In genomic region chr2:129396980-129397599, GRCh38 we compare ENCODE assay signal across 9 cellular contexts.
A peak's percentile ranks its signal among the peaks of the same experiment; 100 is the strongest.
DNase-seq lines count a peak whose midpoint lies in the region; TF ChIP-seq lines count a peak whose summit lies in the region.
"Had no signal": no experiment of that assay in that cellular context is flagged by ENCODE, and none has a peak within 500 bp of the region (broad histone marks: within the 10 kb centered on the region; RNA-seq: fewer than 3 reads in every experiment).

No MANE protein-coding gene starts in this region.

- H3K4me3 ChIP-seq in GM12875 (ENCODE audit: low read depth, low read length): no peak overlapping the region
- no peak overlapping the region for H3K4me3 ChIP-seq in HEK293 (ENCODE audit: low read depth, low read length)
- H3K4me3 ChIP-seq in astrocyte of the spinal cord (ENCODE audit: low read depth, low read length): no peak overlapping the region
- H3K4me3 ChIP-seq in kidney epithelial cell (ENCODE audit: low read depth, low read length): no peak overlapping the region
- no peak overlapping the region for H3K4me3 ChIP-seq in ovary

- H3K9me3 ChIP-seq in HEK293 (ENCODE audit: control insufficient read depth, insufficient read depth, low read depth, low read length) (no peaks in the 10 kb centered on the region), ovary (no peaks in the 10 kb centered on the region)

- TF ChIP-seq EP300 in ovary (IDR thresholded peaks at IDR 0.05): no peak

- no peak for TF ChIP-seq POLR2A in ovary (IDR thresholded peaks at IDR 0.05)

- POLR2A ChIA-PET in HEK293 (lab: Yijun Ruan, JAX): no interaction called here

- TF ChIP-seq CTCF in GM12875 (IDR thresholded peaks at IDR 0.05; ENCODE audit: borderline replicate concordance, insufficient read depth, low read depth, low read length) (peak; percentile 85), HEK293 (tag by site-specific recombination; IDR thresholded peaks at IDR 0.05) (peak; percentile 38), astrocyte of the spinal cord (IDR thresholded peaks at IDR 0.05; ENCODE audit: low read depth, low read length) (peak; percentile 50), kidney epithelial cell (IDR thresholded peaks at IDR 0.05; ENCODE audit: insufficient read depth, low read length, poor library complexity, severe bottlenecking) (peak; percentile 60), ovary (IDR thresholded peaks at IDR 0.05) (no peak)

- H3K4me1 ChIP-seq in HEK293 (ENCODE audit: control insufficient read depth, insufficient read depth, low read length) (no peaks in the 10 kb centered on the region), ovary (ENCODE audit: insufficient read depth) (no peaks in the 10 kb centered on the region)

- no peak overlapping the region for H3K27ac ChIP-seq in HEK293 (ENCODE audit: extremely low read depth, low read depth, low read length)
- no peak overlapping the region for H3K27ac ChIP-seq in ovary

- DNase-seq in NCI-H1694 treated with DMSO at 0.1 percent for 48 hours (lab: John Stamatoyannopoulos, UW): peak; percentile 70
- peak; percentile 6 for DNase-seq in astrocyte of the spinal cord (ENCODE audit: low read depth, low spot score)
- peak; percentile 2 for DNase-seq in kidney epithelial cell (ENCODE audit: low read depth)
- no peak for DNase-seq in ovary
- no peak for DNase-seq in activated T-cell treated with anti-CD3 and anti-CD28 coated beads, Interleukin-2, amount 50 U/mL, for 1 hour
- DNase-seq in activated naive CD4-positive, alpha-beta T cell (lab: John Stamatoyannopoulos, UW): no peak
- DNase-seq: activated B cell treated with CpG ODN at 0.5 μM for 24 hours had no signal

- in situ Hi-C loops in astrocyte of the spinal cord (cut with HindIII; ENCODE audit: low sequenced_read_pairs): no loop called here

- CTCF ChIA-PET in HEK293 (lab: Yijun Ruan, JAX): interaction anchor here (0.6 to 1.1 kb wide), 14 partner anchors 19 to 1070 kb away, joined by 3 to 5 read pairs (median 3); no protein-coding TSS in a partner anchor

- H3K36me3 ChIP-seq in HEK293 (ENCODE audit: control insufficient read depth in 2 of 2, insufficient read depth in 1 of 2, low read length in 2 of 2) (no peaks in the 10 kb centered on the region), kidney epithelial cell (ENCODE audit: control insufficient read depth, insufficient read depth, low read length) (no peaks in the 10 kb centered on the region), ovary (no peaks in the 10 kb centered on the region)

- intact Hi-C loops in ovary (cut with DNase I): no loop called here

- 57 to 66% (median 58%) methylated on average over 3 of the region's 3 CpGs for WGBS in ovary, 3 donors

- H3K27me3 ChIP-seq in kidney epithelial cell (ENCODE audit: control insufficient read depth, insufficient read depth, low read length) (no peaks in the 10 kb centered on the region), ovary (no peaks in the 10 kb centered on the region)

TF ChIP-seq in HEK293, 187 proteins besides CTCF, POLR2A, EP300 and RAD21:
- TF ChIP-seq ZNF654 (tag by site-specific recombination; IDR thresholded peaks at IDR 0.05; ENCODE audit: low read depth) (peak; percentile 47), ZBTB7A (tag by site-specific recombination; IDR thresholded peaks at IDR 0.05; ENCODE audit: low read depth) (no peak)

Comparison
In these comparisons a context has a peak if more than half of its experiments do, and no peak if none do; other contexts are left out.
1. CTCF ChIP-seq: peak in GM12875 (single experiment), HEK293 (single experiment), astrocyte of the spinal cord (single experiment) and kidney epithelial cell (single experiment); none in ovary (0 of 3).
2. DNase-seq: peak in NCI-H1694 treated with DMSO at 0.1 percent for 48 hours (single experiment), astrocyte of the spinal cord (single experiment) and kidney epithelial cell (single experiment); none in ovary (0 of 5), activated T-cell treated with anti-CD3 and anti-CD28 coated beads, Interleukin-2, amount 50 U/mL, for 1 hour (single experiment) and activated naive CD4-positive, alpha-beta T cell (0 of 4).